ENCODE assay signal across 17 cellular contexts in genomic region chr17:63276376-63276775, GRCh38.
A peak's percentile ranks its signal among the peaks of the same experiment; 100 is the strongest.
DNase-seq lines count a peak whose midpoint lies in the region; ATAC-seq and TF ChIP-seq lines count a peak whose summit lies in the region.
"Had no signal": no experiment of that assay in that cellular context is flagged by ENCODE, and none has a peak within 500 bp of the region (broad histone marks: within the 10 kb centered on the region; RNA-seq: fewer than 3 reads in every experiment).

No MANE protein-coding gene starts in this region.

- no peaks in the 10 kb centered on the region for H3K27me3 ChIP-seq in left ventricle myocardium inferior (ENCODE audit: low read depth)
- H3K27me3 ChIP-seq in heart left ventricle = no peaks in the 10 kb centered on the region
- H3K27me3 ChIP-seq in adipocyte (replicated peaks; ENCODE audit: control insufficient read depth, insufficient read depth, low read length) = no peaks in the 10 kb centered on the region
- no peaks in the 10 kb centered on the region for H3K27me3 ChIP-seq in spleen (replicated peaks in 1 of 7)
- H3K27me3 ChIP-seq: Peyer's patch had no signal

- peak overlapping the region; percentile 37 for H3K9ac ChIP-seq in adipocyte (ENCODE audit: low read length)
- H3K9ac ChIP-seq: KMS-11 had no signal

- H3K4me3 ChIP-seq in left ventricle myocardium inferior (no peak overlapping the region), heart left ventricle (no peak overlapping the region), adipocyte (ENCODE audit: low read length) (peak overlapping the region; percentile 7), spleen (no peak overlapping the region)
- H3K4me3 ChIP-seq: GM23338, Peyer's patch had no signal

- H3K9me3 ChIP-seq in left ventricle myocardium inferior (replicated peaks) = peaks cover 6% of the 10 kb centered on the region
- peaks cover 0 to 8% (median 0%) of the 10 kb centered on the region in 12 donors for H3K9me3 ChIP-seq in heart left ventricle
- H3K9me3 ChIP-seq in adipocyte (ENCODE audit: control insufficient read depth, low read length) = peaks cover 3% of the 10 kb centered on the region
- H3K9me3 ChIP-seq in spleen = no peaks in the 10 kb centered on the region
- H3K9me3 ChIP-seq: Caco-2, Peyer's patch had no signal

- intact Hi-C loops in left ventricle myocardium inferior (cut with micrococcal nuclease) = no loop called here
- intact Hi-C loops in heart left ventricle (cut with DNase I) = loop anchor here in 1 of 10 donors (10.0 kb wide), 1 partner anchor 128 kb away; no protein-coding TSS in a partner anchor
- intact Hi-C loops in spleen (cut with DNase I; ENCODE audit: low total_unique reads) = no loop called here

- in situ Hi-C loops in GM13976 (cut with MboI; ENCODE audit: low sequenced_read_pairs, unreplicated experiment) = no loop called here

- TF ChIP-seq CTCF in left ventricle myocardium inferior (IDR thresholded peaks at IDR 0.05; ENCODE audit: borderline replicate concordance) (no peak), heart left ventricle (IDR thresholded peaks at IDR 0.05) (no peak), spleen (IDR thresholded peaks at IDR 0.05 in 8 of 11, conservative IDR thresholded peaks at IDR 0.05 in 3 of 11) (no peak), GM13976 (IDR thresholded peaks at IDR 0.05; ENCODE audit: borderline replicate concordance, control extremely low read depth, extremely low read depth, insufficient read depth, missing control alignments) (no peak)

- no peak for ATAC-seq in heart left ventricle
- no peak for ATAC-seq in GM21526 (IDR thresholded peaks at IDR 0.05; ENCODE audit: low FRiP score, unreplicated experiment)
- no peak for ATAC-seq in left lobe of liver
- ATAC-seq: GM23338 had no signal

- no peak for TF ChIP-seq POLR2A in heart left ventricle (IDR thresholded peaks at IDR 0.05)
- TF ChIP-seq POLR2A in spleen (IDR thresholded peaks at IDR 0.05) = no peak

- H3K4me1 ChIP-seq in left ventricle myocardium inferior = peaks cover 11% of the 10 kb centered on the region
- peaks cover 0 to 56% (median 5%) of the 10 kb centered on the region in 12 donors for H3K4me1 ChIP-seq in heart left ventricle
- H3K4me1 ChIP-seq in adipocyte (ENCODE audit: control insufficient read depth, insufficient read depth, low read length) = peaks cover 77% of the 10 kb centered on the region
- peaks cover 0 to 17% (median 0%) of the 10 kb centered on the region in 6 donors for H3K4me1 ChIP-seq in spleen
- H3K4me1 ChIP-seq: Caco-2, Peyer's patch had no signal

- H3K27ac ChIP-seq in left ventricle myocardium inferior (replicated peaks) (peak overlapping the region; percentile 16), heart left ventricle (peak overlapping the region in 4 of 12 donors; percentile 2 to 47 (median 30)), spleen (no peak overlapping the region)
- H3K27ac ChIP-seq: KMS-11, Peyer's patch had no signal

- no peaks in the 10 kb centered on the region for H3K36me3 ChIP-seq in left ventricle myocardium inferior
- H3K36me3 ChIP-seq in heart left ventricle = no peaks in the 10 kb centered on the region
- H3K36me3 ChIP-seq in adipocyte (ENCODE audit: control insufficient read depth, insufficient read depth, low read length, severe bottlenecking) = no peaks in the 10 kb centered on the region
- H3K36me3 ChIP-seq in spleen = no peaks in the 10 kb centered on the region
- H3K36me3 ChIP-seq: Peyer's patch had no signal

- DNase-seq in left ventricle myocardium inferior = no peak
- no peak for DNase-seq in heart left ventricle
- DNase-seq in adipocyte (ENCODE audit: low read depth) = no peak
- DNase-seq in myocyte (ENCODE audit: low read depth) = peak; percentile 64
- DNase-seq in spleen = no peak
- DNase-seq in GM13976 (ENCODE audit: low spot score) = no peak
- DNase-seq in left lobe of liver (ENCODE audit: low spot score) = no peak
- DNase-seq: Caco-2, MM.1S, NCI-H1105, NCI-H1694 treated with DMSO at 0.1 percent for 48 hours, NCI-H69, Peyer's patch, SHP77 had no signal
